Comparison of ENCODE assay signal across 14 cellular contexts in the genomic region with DNA sequence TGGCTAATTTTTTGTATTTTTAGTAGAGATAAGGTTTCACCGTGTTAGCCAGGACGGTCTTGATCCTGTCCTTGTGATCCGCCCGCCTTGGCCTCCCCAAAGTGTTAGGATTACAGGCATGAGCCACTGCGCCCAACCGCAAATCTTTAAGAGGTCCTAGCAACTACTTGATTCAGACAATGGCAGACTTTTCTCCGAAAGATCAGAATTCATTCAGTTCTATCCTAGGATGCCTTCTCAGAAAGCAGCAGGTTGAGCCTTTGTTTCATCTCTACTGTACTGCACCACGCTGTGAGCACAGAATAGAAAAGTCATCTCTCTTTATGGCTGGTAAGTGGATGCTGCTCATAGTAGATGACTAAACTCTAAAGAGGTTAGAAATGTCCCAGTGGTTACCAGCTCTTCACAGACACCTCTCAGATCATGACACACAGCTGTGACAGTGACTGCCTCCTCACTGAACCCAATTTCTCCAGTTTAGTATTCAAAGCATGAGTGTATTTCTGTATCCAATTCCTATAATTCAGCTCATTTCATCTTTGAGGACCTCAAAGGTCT. TPM values are rescaled to one million over a fixed set of nuclear protein-coding genes. Genes with fewer than 3 reads are reported as not detected.
DNase-seq lines count a peak whose midpoint lies in the region; ATAC-seq and TF ChIP-seq lines count a peak whose summit lies in the region.
"Had no signal": no experiment of that assay in that cellular context is flagged by ENCODE, and none has a peak within 500 bp of the region (broad histone marks: within the 10 kb centered on the region; RNA-seq: fewer than 3 reads in every experiment).

No MANE protein-coding gene starts in this region.

- TF ChIP-seq POLR2A in GM18505 (IDR thresholded peaks at IDR 0.05; ENCODE audit: borderline replicate concordance, extremely low read depth, insufficient read depth, insufficient read length): no peak
- no peak for TF ChIP-seq POLR2A in testis (IDR thresholded peaks at IDR 0.05)

- no peak for TF ChIP-seq CTCF in GM13977 (IDR thresholded peaks at IDR 0.05; ENCODE audit: extremely low read depth, insufficient read depth, missing control alignments)
- no peak for TF ChIP-seq CTCF in testis (IDR thresholded peaks at IDR 0.05)

- H3K4me3 ChIP-seq in right cardiac atrium (ENCODE audit: low read length): no peak overlapping the region
- no peak overlapping the region for H3K4me3 ChIP-seq in testis
- H3K4me3 ChIP-seq: BLaER1 treated with 17β-estradiol and CSF1 and Interleukin-3, amounts not matched to agents 10 nM and 100 nM; sigmoid colon had no signal

- no peaks in the 10 kb centered on the region for H3K9me3 Mint-ChIP-seq in activated T-helper 17 cell treated with anti-CD3 and anti-CD28 coated beads, Interleukin-2, amount 50 U/mL, for 72 hours

- DNase-seq in NCI-H2029 (lab: John Stamatoyannopoulos, UW) (no peak), right cardiac atrium (no peak), GM13977 (ENCODE audit: low spot score) (no peak), testis (no peak)
- DNase-seq: EL, Kasumi-1, NCI-H2081 treated with DMSO at 0.1 percent for 48 hours, SHP77, sigmoid colon had no signal

- no peaks in the 10 kb centered on the region for H3K36me3 Mint-ChIP-seq in activated T-helper 17 cell treated with anti-CD3 and anti-CD28 coated beads, Interleukin-2, amount 50 U/mL, for 72 hours (ENCODE audit: low read depth)

- H3K4me1 Mint-ChIP-seq in activated T-helper 17 cell treated with anti-CD3 and anti-CD28 coated beads, Interleukin-2, amount 50 U/mL, for 72 hours: no peaks in the 10 kb centered on the region

- H3K4me1 ChIP-seq in right cardiac atrium (ENCODE audit: control insufficient read depth, insufficient read depth, low read length): peaks cover 2% of the 10 kb centered on the region
- peaks cover 5% of the 10 kb centered on the region for H3K4me1 ChIP-seq in testis
- H3K4me1 ChIP-seq: BLaER1 treated with 17β-estradiol and CSF1 and Interleukin-3, amounts not matched to agents 10 nM and 100 nM had no signal

- no peaks in the 10 kb centered on the region for H3K9me3 ChIP-seq in right cardiac atrium (ENCODE audit: control insufficient read depth, low read length)
- H3K9me3 ChIP-seq in testis: no peaks in the 10 kb centered on the region
- H3K9me3 ChIP-seq: BLaER1 treated with 17β-estradiol and CSF1 and Interleukin-3, amounts not matched to agents 10 nM and 100 nM; sigmoid colon had no signal

- H3K27ac ChIP-seq in right cardiac atrium (ENCODE audit: low read length) (no peak overlapping the region), testis (no peak overlapping the region)
- H3K27ac ChIP-seq: BLaER1 treated with 17β-estradiol and CSF1 and Interleukin-3, amounts not matched to agents 10 nM and 100 nM; sigmoid colon had no signal

- H3K4me3 Mint-ChIP-seq in activated T-helper 17 cell treated with anti-CD3 and anti-CD28 coated beads, Interleukin-2, amount 50 U/mL, for 72 hours: no peak overlapping the region

- H3K27me3 ChIP-seq in right cardiac atrium (ENCODE audit: control insufficient read depth, insufficient read depth): no peaks in the 10 kb centered on the region
- no peaks in the 10 kb centered on the region for H3K27me3 ChIP-seq in testis
- H3K27me3 ChIP-seq: BLaER1 treated with 17β-estradiol and CSF1 and Interleukin-3, amounts not matched to agents 10 nM and 100 nM; sigmoid colon had no signal

- H3K27me3 Mint-ChIP-seq in activated T-helper 17 cell treated with anti-CD3 and anti-CD28 coated beads, Interleukin-2, amount 50 U/mL, for 72 hours: peaks cover 7% of the 10 kb centered on the region

- intact Hi-C loops in right cardiac atrium (cut with DNase I) (loop anchor here in 1 of 4 donors (10.0 kb wide), 1 partner anchor 81 kb away; a partner anchor contains a TSS), testis (cut with DNase I; ENCODE audit: low total_unique reads) (no loop called here)

- H3K36me3 ChIP-seq in testis (ENCODE audit: low read depth, missing control alignments): no peaks in the 10 kb centered on the region
- H3K36me3 ChIP-seq: BLaER1 treated with 17β-estradiol and CSF1 and Interleukin-3, amounts not matched to agents 10 nM and 100 nM; sigmoid colon had no signal

- 61% methylated on average over 8 of the region's 8 CpGs for WGBS in right cardiac atrium
- 60 to 76% methylated on average over 8 of the region's 8 CpGs for WGBS in testis, 2 donors

- no peak overlapping the region for H3K27ac Mint-ChIP-seq in activated T-helper 17 cell treated with anti-CD3 and anti-CD28 coated beads, Interleukin-2, amount 50 U/mL, for 72 hours

- ATAC-seq in GM18505 (IDR thresholded peaks at IDR 0.05; ENCODE audit: unreplicated experiment): peak; percentile 68
- peak; percentile 53 for ATAC-seq in GM19035 (IDR thresholded peaks at IDR 0.05; ENCODE audit: unreplicated experiment)
- peak; percentile 93 for ATAC-seq in HG02870 (IDR thresholded peaks at IDR 0.05; ENCODE audit: unreplicated experiment)
- peak; percentile 99 for ATAC-seq in activated T-helper 17 cell treated with anti-CD3 and anti-CD28 coated beads, Interleukin-2, amount 50 U/mL, for 72 hours (replicated peaks)
- no peak for ATAC-seq in right cardiac atrium

- in situ Hi-C loops in GM13977 (cut with MboI; ENCODE audit: low pct_unique_long_range_greater_than_20kb, low sequenced_read_pairs, unreplicated experiment): no loop called here

RNA-seq across cellular contexts. Expression of a gene that starts 6.0 kb away (rescaled TPM):
- total RNA-seq in activated T-helper 17 cell treated with anti-CD3 and anti-CD28 coated beads, Interleukin-2, amount 50 U/mL, for 72 hours: 10 to 100 TPM; 11.6 to 14.0 TPM
- total RNA-seq in right cardiac atrium (10 to 100 TPM; 21.6 to 42.9 (median 41.8) TPM), testis (10 to 100 TPM; 96.1 to 96.2 TPM)
- polyA plus RNA-seq in right cardiac atrium (37.3 TPM), testis (ENCODE audit: insufficient read depth, low read depth, low replicate concordance) (45.1 TPM)

Comparison
In these comparisons a context has a peak if more than half of its experiments do, and no peak if none do; other contexts are left out.
1. ATAC-seq: peak in GM18505 (single experiment), GM19035 (single experiment), HG02870 (single experiment) and activated T-helper 17 cell treated with anti-CD3 and anti-CD28 coated beads, Interleukin-2, amount 50 U/mL, for 72 hours (single experiment); none in right cardiac atrium (0 of 2).